In genomic region chr5:96336351-96336985, GRCh38 we compare ENCODE assay signal across 8 cellular contexts.
A peak's percentile ranks its signal among the peaks of the same experiment; 100 is the strongest.
DNase-seq lines count a peak whose midpoint lies in the region; ATAC-seq and TF ChIP-seq lines count a peak whose summit lies in the region.

No MANE protein-coding gene starts in this region.

- H3K9ac ChIP-seq in HUES6 (ENCODE audit: low read length) = no peak overlapping the region

- no peaks in the 10 kb centered on the region for H3K27me3 ChIP-seq in HUES6 (ENCODE audit: control insufficient read depth, insufficient read depth, low read length)
- H3K27me3 ChIP-seq in cardiac muscle cell = no peaks in the 10 kb centered on the region

- peak; percentile 96 for TF ChIP-seq CTCF in RWPE1 (conservative IDR thresholded peaks at IDR 0.05; ENCODE audit: low read depth)
- peak; percentile 93 for TF ChIP-seq CTCF in cardiac muscle cell (IDR thresholded peaks at IDR 0.05; ENCODE audit: low read depth, low read length)

- H3K36me3 ChIP-seq in HUES6 (ENCODE audit: control insufficient read depth, insufficient read depth, low read length) (no peaks in the 10 kb centered on the region), cardiac muscle cell (no peaks in the 10 kb centered on the region)

- H3K4me3 ChIP-seq in HUES6 (ENCODE audit: low read depth, low read length) (0 out of 2 replicates have a peak overlapping the region, but pooled peaks have one; percentile 10), cardiac muscle cell (peak overlapping the region; percentile 7)

- peak; percentile 60 for DNase-seq in DMS 273 treated with DMSO at 0.1 percent for 48 hours (lab: John Stamatoyannopoulos, UW)
- peak; percentile 76 for DNase-seq in RWPE1 (ENCODE audit: low spot score)
- peak; percentile 57 for DNase-seq in activated naive CD4-positive, alpha-beta T cell treated with anti-CD3 and anti-CD28 coated beads, Interleukin-2, amount 50 U/mL, for 16 hours
- peak; percentile 87 to 93 for DNase-seq in cardiac muscle cell (ENCODE audit: low read depth in 1 of 2, low spot score in 1 of 2)
- peak in 7 of 10 donors; percentile 15 to 86 (median 56) for DNase-seq in posterior cingulate gyrus
- DNase-seq in HuH-7.5 (ENCODE audit: low spot score) = no peak

- POLR2A ChIA-PET in RWPE1 (lab: Yijun Ruan, JAX; ENCODE audit: low non-redundant PET) = no interaction called here

- intact Hi-C loops in posterior cingulate gyrus (cut with DNase I) = loop anchor here (1.0 to 10.0 kb wide), 3 partner anchors 374 to 692 kb away; partner anchors contain the start of genes ELL2 and RFESD

- no peaks in the 10 kb centered on the region for H3K9me3 ChIP-seq in HUES6 (ENCODE audit: control insufficient read depth, insufficient read depth, low read depth, low read length)
- no peaks in the 10 kb centered on the region for H3K9me3 ChIP-seq in cardiac muscle cell (ENCODE audit: low read depth)

- H3K27ac ChIP-seq in HUES6 (ENCODE audit: low read depth, low read length) = no peak overlapping the region
- no peak overlapping the region for H3K27ac ChIP-seq in RWPE1
- no peak overlapping the region for H3K27ac ChIP-seq in cardiac muscle cell

- peak; percentile 49 for ATAC-seq in GM21390 (IDR thresholded peaks at IDR 0.05; ENCODE audit: unreplicated experiment)

- peaks cover 6% of the 10 kb centered on the region for H3K4me1 ChIP-seq in HUES6 (ENCODE audit: control insufficient read depth, insufficient read depth, low read length)
- H3K4me1 ChIP-seq in cardiac muscle cell (ENCODE audit: low read depth) = peaks cover 35% of the 10 kb centered on the region

- CTCF ChIA-PET in RWPE1 (lab: Yijun Ruan, JAX) = interaction anchor here (0.6 to 2.4 kb wide), 41 partner anchors 8 to 714 kb away, joined by 3 to 19 read pairs (median 4); no protein-coding TSS in a partner anchor
